2 cellular contexts compared by ENCODE assay signal in the genomic region with DNA sequence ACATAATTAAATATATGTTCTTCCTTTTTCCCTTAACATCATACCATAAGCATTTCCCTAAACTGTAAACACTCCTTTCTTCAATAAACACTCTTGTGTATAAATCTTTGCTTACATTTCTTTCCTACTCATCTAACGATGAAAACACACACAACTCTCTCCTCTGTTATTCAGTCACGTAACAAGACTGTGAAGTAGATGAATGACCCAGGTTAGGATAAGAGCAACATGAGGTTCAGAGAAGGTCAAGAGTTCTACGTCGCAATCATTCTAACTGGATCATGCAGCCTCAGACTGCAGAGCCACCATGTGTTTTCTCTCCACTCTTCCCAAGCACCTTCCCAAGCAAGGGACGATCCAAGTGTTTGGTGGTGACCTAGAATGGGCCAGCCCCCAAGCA.
A peak's percentile ranks its signal among the peaks of the same experiment; 100 is the strongest.
TF ChIP-seq lines count a peak whose summit lies in the region.

No MANE protein-coding gene starts in this region.

TF ChIP-seq in IMR-90, 13 proteins besides CTCF, POLR2A, EP300 and RAD21:
- TF ChIP-seq FOS (IDR thresholded peaks at IDR 0.05; ENCODE audit: low read depth, low read length) (peak; percentile 14; the same call in 1 of the 2 replicates), RFX5 (IDR thresholded peaks at IDR 0.05; ENCODE audit: low read depth, low read length) (no peak), MAZ (IDR thresholded peaks at IDR 0.05; ENCODE audit: borderline replicate concordance, low read depth, low read length) (no peak)

TF ChIP-seq in K562, 482 proteins besides CTCF, POLR2A, EP300 and RAD21:
- TF ChIP-seq KLF13 (tag; IDR thresholded peaks at IDR 0.05; ENCODE audit: borderline replicate concordance, low read depth), result no peak
- TF ChIP-seq, protein P1, sequence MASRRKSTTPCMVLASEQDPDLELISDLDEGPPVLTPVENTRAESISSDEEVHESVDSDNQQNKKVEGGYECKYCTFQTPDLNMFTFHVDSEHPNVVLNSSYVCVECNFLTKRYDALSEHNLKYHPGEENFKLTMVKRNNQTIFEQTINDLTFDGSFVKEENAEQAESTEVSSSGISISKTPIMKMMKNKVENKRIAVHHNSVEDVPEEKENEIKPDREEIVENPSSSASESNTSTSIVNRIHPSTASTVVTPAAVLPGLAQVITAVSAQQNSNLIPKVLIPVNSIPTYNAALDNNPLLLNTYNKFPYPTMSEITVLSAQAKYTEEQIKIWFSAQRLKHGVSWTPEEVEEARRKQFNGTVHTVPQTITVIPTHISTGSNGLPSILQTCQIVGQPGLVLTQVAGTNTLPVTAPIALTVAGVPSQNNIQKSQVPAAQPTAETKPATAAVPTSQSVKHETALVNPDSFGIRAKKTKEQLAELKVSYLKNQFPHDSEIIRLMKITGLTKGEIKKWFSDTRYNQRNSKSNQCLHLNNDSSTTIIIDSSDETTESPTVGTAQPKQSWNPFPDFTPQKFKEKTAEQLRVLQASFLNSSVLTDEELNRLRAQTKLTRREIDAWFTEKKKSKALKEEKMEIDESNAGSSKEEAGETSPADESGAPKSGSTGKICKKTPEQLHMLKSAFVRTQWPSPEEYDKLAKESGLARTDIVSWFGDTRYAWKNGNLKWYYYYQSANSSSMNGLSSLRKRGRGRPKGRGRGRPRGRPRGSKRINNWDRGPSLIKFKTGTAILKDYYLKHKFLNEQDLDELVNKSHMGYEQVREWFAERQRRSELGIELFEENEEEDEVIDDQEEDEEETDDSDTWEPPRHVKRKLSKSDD (conservative IDR thresholded peaks at IDR 0.05; ENCODE audit: low read length), result no peak
- TF ChIP-seq ESRRB (CRISPR knock-in tag; IDR thresholded peaks at IDR 0.05; ENCODE audit: borderline replicate concordance), result no peak
- TF ChIP-seq, protein P2, sequence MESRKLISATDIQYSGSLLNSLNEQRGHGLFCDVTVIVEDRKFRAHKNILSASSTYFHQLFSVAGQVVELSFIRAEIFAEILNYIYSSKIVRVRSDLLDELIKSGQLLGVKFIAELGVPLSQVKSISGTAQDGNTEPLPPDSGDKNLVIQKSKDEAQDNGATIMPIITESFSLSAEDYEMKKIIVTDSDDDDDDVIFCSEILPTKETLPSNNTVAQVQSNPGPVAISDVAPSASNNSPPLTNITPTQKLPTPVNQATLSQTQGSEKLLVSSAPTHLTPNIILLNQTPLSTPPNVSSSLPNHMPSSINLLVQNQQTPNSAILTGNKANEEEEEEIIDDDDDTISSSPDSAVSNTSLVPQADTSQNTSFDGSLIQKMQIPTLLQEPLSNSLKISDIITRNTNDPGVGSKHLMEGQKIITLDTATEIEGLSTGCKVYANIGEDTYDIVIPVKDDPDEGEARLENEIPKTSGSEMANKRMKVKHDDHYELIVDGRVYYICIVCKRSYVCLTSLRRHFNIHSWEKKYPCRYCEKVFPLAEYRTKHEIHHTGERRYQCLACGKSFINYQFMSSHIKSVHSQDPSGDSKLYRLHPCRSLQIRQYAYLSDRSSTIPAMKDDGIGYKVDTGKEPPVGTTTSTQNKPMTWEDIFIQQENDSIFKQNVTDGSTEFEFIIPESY (CRISPR knock-in tag; IDR thresholded peaks at IDR 0.05), result no peak
- no peak for TF ChIP-seq HNRNPUL1 (IDR thresholded peaks at IDR 0.05; ENCODE audit: low read length)
- TF ChIP-seq, protein P3, sequence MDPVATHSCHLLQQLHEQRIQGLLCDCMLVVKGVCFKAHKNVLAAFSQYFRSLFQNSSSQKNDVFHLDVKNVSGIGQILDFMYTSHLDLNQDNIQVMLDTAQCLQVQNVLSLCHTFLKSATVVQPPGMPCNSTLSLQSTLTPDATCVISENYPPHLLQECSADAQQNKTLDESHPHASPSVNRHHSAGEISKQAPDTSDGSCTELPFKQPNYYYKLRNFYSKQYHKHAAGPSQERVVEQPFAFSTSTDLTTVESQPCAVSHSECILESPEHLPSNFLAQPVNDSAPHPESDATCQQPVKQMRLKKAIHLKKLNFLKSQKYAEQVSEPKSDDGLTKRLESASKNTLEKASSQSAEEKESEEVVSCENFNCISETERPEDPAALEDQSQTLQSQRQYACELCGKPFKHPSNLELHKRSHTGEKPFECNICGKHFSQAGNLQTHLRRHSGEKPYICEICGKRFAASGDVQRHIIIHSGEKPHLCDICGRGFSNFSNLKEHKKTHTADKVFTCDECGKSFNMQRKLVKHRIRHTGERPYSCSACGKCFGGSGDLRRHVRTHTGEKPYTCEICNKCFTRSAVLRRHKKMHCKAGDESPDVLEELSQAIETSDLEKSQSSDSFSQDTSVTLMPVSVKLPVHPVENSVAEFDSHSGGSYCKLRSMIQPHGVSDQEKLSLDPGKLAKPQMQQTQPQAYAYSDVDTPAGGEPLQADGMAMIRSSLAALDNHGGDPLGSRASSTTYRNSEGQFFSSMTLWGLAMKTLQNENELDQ (CRISPR knock-in tag; IDR thresholded peaks at IDR 0.05; ENCODE audit: borderline replicate concordance), result no peak
